ENCODE assay signal across 1 cellular context in the genomic region with DNA sequence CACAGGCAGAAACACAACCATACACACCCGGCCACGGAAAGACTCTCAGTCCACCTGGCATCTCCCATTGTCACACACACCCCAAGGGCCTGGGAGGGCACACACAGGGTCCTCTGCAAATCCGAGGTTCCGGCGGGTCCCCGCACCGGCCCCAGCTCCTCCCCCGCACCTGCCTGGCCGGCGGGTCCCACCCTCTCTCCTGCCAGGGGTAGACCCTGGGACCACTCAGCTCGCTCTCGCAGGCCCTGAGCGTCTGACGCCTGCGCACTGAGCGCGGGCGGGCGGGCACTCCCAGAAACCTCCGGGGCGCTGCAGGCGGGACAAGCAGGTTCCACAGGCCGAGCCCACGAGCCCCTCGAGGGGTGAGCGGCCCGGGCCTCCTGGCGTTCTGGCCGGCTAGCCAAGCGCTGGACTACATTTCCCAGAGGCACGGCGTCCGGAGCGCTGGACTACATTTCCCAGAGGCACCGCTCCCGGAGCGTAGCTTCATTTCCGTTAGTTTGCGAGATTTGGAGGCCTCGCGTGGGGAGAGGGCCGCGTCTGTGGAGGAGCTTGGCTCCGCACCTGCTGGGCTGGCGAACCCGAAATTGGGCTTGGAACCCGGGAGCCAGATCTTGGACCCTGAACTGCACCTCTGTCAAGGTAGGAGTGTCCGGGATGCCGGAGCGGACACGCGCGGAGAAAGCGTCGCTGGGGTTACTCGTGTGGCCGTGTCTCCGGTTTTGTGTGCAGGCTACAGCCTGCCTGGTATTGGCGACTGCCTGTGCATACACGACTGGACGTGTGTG.
A peak's percentile ranks its signal among the peaks of the same experiment; 100 is the strongest.
TF ChIP-seq lines count a peak whose summit lies in the region.

A gene (plus strand): TSS at position 505 of the 788 bp plus-strand sequence. CDS start 10,686 bp downstream, outside the sequence.

TF ChIP-seq in K562, 482 proteins besides CTCF, POLR2A, EP300 and RAD21 (continued from another document and continues in another):
- TF ChIP-seq, protein P1, sequence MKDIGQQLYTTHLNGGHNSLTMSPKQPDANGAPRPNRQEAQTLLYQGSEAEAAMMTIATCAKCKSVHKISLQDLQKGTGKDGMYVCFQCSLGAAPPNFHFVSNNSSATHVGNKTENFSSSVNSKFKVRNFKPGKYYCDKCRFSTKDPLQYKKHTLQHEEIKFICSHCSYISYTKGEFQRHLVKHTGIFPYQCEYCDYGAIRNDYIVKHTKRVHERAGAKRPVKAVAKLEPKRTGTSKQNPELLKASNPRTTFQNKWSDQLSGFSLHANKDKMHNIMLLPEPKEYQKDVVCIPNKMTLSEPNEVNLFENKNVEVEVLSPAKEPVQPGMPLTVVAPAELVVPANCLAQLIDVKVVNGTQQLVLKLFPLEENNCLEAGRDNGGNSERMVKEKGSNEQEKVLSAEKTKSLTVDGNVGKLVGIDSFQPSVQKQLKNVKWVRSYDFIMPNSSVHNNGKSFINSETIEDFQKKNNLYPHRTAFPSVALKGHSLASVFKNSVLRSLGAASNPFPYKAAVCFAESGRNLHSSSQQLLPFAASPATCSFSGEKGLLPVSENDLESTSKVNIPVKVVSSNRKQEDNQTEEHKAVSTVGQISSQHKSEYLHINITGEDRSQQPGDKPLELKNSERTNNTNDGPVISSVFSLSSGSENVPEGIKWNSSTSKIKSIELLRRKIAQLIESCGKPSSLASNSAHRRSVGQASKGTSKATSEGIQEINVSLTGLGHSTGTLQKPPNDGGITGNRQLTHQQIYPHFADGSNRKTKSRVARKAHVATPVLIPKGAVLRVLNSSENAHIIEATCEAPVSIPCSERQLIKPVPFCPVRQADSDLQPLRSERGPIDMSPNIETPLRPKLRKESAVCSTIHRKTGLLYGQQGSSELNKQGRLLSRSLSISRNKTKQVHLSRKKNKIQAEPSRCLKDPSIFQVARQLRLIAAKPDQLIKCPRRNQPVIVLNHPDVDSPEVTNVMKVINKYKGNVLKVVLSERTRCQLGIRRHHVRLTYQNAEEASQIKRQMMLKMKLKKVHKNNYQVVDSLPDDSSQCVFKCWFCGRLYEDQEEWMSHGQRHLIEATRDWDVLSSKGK (CRISPR knock-in tag; IDR thresholded peaks at IDR 0.05), result no peak
- TF ChIP-seq GABPB2 (CRISPR knock-in tag; conservative IDR thresholded peaks at IDR 0.05) (no peak), ZNF589 (CRISPR knock-in tag; IDR thresholded peaks at IDR 0.05; ENCODE audit: low read depth) (peak; percentile 77), LEF1 (IDR thresholded peaks at IDR 0.05) (no peak), HMGN3 (IDR thresholded peaks at IDR 0.05; ENCODE audit: borderline replicate concordance, extremely low read depth, insufficient read length, low read depth, low read length) (peak; percentile 18), TEAD1 (CRISPR knock-in tag; IDR thresholded peaks at IDR 0.05) (peak in 1 of 2 experiments; percentile 47; a peak in 1 of 4 replicates), MYBL2 (IDR thresholded peaks at IDR 0.05; ENCODE audit: low read depth) (no peak), MYBL2 (CRISPR knock-in tag; IDR thresholded peaks at IDR 0.05; ENCODE audit: borderline replicate concordance) (no peak), ZNF408 (CRISPR knock-in tag; IDR thresholded peaks at IDR 0.05; ENCODE audit: low read depth) (no peak), TARDBP (IDR thresholded peaks at IDR 0.05) (no peak), SNIP1 (IDR thresholded peaks at IDR 0.05; ENCODE audit: low read depth) (no peak), ZBTB7A (IDR thresholded peaks at IDR 0.05; ENCODE audit: borderline replicate concordance, control insufficient read depth, low read depth, low read length) (peak; percentile 86; the same call in 1 of the 2 replicates), KLF16 (IDR thresholded peaks at IDR 0.05) (no peak), TCF7L2 (IDR thresholded peaks at IDR 0.05; ENCODE audit: low read depth, low read length) (peak; percentile 70), POLR2AphosphoS2 (IDR thresholded peaks at IDR 0.05; ENCODE audit: low read length) (no peak), ZNF644 (tag; IDR thresholded peaks at IDR 0.05; ENCODE audit: low read depth) (peak; percentile 81), TBP (optimal IDR thresholded peaks at IDR 0.05; ENCODE audit: low read depth, low read length) (no peak), FUS (optimal IDR thresholded peaks at IDR 0.05; ENCODE audit: low read depth, low read length) (no peak), SMARCC2 (IDR thresholded peaks at IDR 0.05; ENCODE audit: low read depth) (no peak), YBX1 (IDR thresholded peaks at IDR 0.05) (no peak), FOXA1 (IDR thresholded peaks at IDR 0.05; ENCODE audit: borderline replicate concordance) (no peak), MAFF (IDR thresholded peaks at IDR 0.05; ENCODE audit: low read length) (no peak), SMAD1 (IDR thresholded peaks at IDR 0.05; ENCODE audit: low read depth, low read length, partially characterized antibody) (no peak), BDP1 (IDR thresholded peaks at IDR 0.05; ENCODE audit: insufficient read depth, insufficient read length) (no peak), TAF1 (IDR thresholded peaks at IDR 0.05; ENCODE audit: control insufficient read depth, extremely low read depth, insufficient read depth, low read length, severe bottlenecking) (no peak), ZBTB1 (CRISPR knock-in tag; IDR thresholded peaks at IDR 0.05; ENCODE audit: borderline replicate concordance, low read depth) (no peak), CBX3 (IDR thresholded peaks at IDR 0.05; ENCODE audit: borderline replicate concordance in 1 of 2, low read length in 2 of 2) (no peak), NR3C1 (CRISPR knock-in tag; IDR thresholded peaks at IDR 0.05) (no peak), ZNF444 (CRISPR knock-in tag; IDR thresholded peaks at IDR 0.05) (no peak)
- TF ChIP-seq, protein P2, sequence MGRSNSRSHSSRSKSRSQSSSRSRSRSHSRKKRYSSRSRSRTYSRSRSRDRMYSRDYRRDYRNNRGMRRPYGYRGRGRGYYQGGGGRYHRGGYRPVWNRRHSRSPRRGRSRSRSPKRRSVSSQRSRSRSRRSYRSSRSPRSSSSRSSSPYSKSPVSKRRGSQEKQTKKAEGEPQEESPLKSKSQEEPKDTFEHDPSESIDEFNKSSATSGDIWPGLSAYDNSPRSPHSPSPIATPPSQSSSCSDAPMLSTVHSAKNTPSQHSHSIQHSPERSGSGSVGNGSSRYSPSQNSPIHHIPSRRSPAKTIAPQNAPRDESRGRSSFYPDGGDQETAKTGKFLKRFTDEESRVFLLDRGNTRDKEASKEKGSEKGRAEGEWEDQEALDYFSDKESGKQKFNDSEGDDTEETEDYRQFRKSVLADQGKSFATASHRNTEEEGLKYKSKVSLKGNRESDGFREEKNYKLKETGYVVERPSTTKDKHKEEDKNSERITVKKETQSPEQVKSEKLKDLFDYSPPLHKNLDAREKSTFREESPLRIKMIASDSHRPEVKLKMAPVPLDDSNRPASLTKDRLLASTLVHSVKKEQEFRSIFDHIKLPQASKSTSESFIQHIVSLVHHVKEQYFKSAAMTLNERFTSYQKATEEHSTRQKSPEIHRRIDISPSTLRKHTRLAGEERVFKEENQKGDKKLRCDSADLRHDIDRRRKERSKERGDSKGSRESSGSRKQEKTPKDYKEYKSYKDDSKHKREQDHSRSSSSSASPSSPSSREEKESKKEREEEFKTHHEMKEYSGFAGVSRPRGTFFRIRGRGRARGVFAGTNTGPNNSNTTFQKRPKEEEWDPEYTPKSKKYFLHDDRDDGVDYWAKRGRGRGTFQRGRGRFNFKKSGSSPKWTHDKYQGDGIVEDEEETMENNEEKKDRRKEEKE (IDR thresholded peaks at IDR 0.05; ENCODE audit: borderline replicate concordance in 1 of 2, control insufficient read depth in 1 of 2, low read depth in 2 of 2, low read length in 1 of 2), result no peak
- TF ChIP-seq, protein P3, sequence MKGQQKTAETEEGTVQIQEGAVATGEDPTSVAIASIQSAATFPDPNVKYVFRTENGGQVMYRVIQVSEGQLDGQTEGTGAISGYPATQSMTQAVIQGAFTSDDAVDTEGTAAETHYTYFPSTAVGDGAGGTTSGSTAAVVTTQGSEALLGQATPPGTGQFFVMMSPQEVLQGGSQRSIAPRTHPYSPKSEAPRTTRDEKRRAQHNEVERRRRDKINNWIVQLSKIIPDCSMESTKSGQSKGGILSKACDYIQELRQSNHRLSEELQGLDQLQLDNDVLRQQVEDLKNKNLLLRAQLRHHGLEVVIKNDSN (CRISPR knock-in tag; IDR thresholded peaks at IDR 0.05), result no peak
- TF ChIP-seq, protein P4, sequence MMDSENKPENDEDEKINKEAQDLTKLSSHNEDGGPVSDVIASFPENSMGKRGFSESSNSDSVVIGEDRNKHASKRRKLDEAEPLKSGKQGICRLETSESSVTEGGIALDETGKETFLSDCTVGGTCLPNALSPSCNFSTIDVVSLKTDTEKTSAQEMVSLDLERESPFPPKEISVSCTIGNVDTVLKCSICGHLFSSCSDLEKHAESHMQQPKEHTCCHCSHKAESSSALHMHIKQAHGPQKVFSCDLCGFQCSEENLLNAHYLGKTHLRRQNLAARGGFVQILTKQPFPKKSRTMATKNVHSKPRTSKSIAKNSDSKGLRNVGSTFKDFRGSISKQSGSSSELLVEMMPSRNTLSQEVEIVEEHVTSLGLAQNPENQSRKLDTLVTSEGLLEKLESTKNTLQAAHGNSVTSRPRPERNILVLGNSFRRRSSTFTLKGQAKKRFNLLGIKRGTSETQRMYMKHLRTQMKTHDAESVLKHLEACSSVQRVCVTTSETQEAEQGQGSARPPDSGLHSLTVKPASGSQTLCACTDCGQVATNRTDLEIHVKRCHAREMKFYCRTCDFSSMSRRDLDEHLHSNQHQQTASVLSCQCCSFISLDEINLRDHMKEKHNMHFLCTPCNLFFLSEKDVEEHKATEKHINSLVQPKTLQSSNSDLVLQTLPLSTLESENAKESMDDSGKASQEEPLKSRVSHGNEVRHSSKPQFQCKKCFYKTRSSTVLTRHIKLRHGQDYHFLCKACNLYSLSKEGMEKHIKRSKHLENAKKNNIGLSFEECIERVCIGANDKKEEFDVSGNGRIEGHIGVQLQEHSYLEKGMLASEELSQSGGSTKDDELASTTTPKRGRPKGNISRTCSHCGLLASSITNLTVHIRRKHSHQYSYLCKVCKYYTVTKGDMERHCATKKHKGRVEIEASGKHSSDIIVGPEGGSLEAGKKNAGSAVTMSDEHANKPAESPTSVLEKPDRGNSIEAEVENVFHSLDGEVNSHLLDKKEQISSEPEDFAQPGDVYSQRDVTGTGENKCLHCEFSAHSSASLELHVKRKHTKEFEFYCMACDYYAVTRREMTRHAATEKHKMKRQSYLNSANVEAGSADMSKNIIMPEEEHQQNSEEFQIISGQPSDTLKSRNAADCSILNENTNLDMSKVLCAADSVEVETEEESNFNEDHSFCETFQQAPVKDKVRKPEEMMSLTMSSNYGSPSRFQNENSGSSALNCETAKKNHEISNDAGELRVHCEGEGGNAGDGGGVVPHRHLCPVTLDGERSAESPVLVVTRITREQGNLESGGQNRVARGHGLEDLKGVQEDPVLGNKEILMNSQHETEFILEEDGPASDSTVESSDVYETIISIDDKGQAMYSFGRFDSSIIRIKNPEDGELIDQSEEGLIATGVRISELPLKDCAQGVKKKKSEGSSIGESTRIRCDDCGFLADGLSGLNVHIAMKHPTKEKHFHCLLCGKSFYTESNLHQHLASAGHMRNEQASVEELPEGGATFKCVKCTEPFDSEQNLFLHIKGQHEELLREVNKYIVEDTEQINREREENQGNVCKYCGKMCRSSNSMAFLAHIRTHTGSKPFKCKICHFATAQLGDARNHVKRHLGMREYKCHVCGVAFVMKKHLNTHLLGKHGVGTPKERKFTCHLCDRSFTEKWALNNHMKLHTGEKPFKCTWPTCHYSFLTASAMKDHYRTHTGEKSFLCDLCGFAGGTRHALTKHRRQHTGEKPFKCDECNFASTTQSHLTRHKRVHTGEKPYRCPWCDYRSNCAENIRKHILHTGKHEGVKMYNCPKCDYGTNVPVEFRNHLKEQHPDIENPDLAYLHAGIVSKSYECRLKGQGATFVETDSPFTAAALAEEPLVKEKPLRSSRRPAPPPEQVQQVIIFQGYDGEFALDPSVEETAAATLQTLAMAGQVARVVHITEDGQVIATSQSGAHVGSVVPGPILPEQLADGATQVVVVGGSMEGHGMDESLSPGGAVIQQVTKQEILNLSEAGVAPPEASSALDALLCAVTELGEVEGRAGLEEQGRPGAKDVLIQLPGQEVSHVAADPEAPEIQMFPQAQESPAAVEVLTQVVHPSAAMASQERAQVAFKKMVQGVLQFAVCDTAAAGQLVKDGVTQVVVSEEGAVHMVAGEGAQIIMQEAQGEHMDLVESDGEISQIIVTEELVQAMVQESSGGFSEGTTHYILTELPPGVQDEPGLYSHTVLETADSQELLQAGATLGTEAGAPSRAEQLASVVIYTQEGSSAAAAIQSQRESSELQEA (IDR thresholded peaks at IDR 0.05; ENCODE audit: low read depth), result no peak
- TF ChIP-seq, protein P5, sequence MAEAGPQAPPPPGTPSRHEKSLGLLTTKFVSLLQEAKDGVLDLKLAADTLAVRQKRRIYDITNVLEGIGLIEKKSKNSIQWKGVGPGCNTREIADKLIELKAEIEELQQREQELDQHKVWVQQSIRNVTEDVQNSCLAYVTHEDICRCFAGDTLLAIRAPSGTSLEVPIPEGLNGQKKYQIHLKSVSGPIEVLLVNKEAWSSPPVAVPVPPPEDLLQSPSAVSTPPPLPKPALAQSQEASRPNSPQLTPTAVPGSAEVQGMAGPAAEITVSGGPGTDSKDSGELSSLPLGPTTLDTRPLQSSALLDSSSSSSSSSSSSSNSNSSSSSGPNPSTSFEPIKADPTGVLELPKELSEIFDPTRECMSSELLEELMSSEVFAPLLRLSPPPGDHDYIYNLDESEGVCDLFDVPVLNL (CRISPR knock-in tag; IDR thresholded peaks at IDR 0.05; ENCODE audit: low read depth), result no peak
- TF ChIP-seq, protein P6, sequence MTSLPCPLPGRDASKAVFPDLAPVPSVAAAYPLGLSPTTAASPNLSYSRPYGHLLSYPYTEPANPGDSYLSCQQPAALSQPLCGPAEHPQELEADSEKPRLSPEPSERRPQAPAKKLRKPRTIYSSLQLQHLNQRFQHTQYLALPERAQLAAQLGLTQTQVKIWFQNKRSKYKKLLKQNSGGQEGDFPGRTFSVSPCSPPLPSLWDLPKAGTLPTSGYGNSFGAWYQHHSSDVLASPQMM (CRISPR knock-in tag; IDR thresholded peaks at IDR 0.05), result no peak
- TF ChIP-seq, protein P7, sequence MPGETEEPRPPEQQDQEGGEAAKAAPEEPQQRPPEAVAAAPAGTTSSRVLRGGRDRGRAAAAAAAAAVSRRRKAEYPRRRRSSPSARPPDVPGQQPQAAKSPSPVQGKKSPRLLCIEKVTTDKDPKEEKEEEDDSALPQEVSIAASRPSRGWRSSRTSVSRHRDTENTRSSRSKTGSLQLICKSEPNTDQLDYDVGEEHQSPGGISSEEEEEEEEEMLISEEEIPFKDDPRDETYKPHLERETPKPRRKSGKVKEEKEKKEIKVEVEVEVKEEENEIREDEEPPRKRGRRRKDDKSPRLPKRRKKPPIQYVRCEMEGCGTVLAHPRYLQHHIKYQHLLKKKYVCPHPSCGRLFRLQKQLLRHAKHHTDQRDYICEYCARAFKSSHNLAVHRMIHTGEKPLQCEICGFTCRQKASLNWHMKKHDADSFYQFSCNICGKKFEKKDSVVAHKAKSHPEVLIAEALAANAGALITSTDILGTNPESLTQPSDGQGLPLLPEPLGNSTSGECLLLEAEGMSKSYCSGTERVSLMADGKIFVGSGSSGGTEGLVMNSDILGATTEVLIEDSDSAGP (CRISPR knock-in tag; IDR thresholded peaks at IDR 0.05), result no peak
